9 cellular contexts compared by ENCODE assay signal in genomic region chr3:51670053-51670666, GRCh38. TPM values are rescaled to one million over a fixed set of nuclear protein-coding genes. Genes with fewer than 3 reads are reported as not detected.
DNase-seq lines count a peak whose midpoint lies in the region; ATAC-seq and TF ChIP-seq lines count a peak whose summit lies in the region.
"Had no signal": no experiment of that assay in that cellular context is flagged by ENCODE, and none has a peak within 500 bp of the region (broad histone marks: within the 10 kb centered on the region; RNA-seq: fewer than 3 reads in every experiment).

No MANE protein-coding gene starts in this region.

- intact Hi-C loops in A673 (cut with micrococcal nuclease; ENCODE audit: unreplicated experiment) = no loop called here

- no peaks in the 10 kb centered on the region for H3K9me3 Mint-ChIP-seq in endodermal cell

- H3K36me3 ChIP-seq in GM23248 (ENCODE audit: low read depth) (no peaks in the 10 kb centered on the region), endodermal cell (ENCODE audit: control insufficient read depth, insufficient read depth, low read length) (peaks cover 10% of the 10 kb centered on the region), rectal smooth muscle tissue (ENCODE audit: control insufficient read depth, insufficient read depth, low read length) (peaks cover 3% of the 10 kb centered on the region), BE2C (no peaks in the 10 kb centered on the region), A673 (ENCODE audit: insufficient read depth, low read length, poor library complexity, severe bottlenecking) (no peaks in the 10 kb centered on the region)

- H3K27ac ChIP-seq in GM23248 (peak overlapping the region; percentile 39; the same call in 1 of the 2 replicates), RWPE1 (peak overlapping the region; percentile 95), endodermal cell (ENCODE audit: low read depth, low read length) (no peak overlapping the region), rectal smooth muscle tissue (ENCODE audit: low read depth, low read length) (no peak overlapping the region), A673 (ENCODE audit: low read depth, low read length, poor library complexity, severe bottlenecking) (no peak overlapping the region)

- peak overlapping the region; percentile 72 for H3K4me3 Mint-ChIP-seq in endodermal cell

- no peaks in the 10 kb centered on the region for H3K27me3 ChIP-seq in GM23248 (replicated peaks; ENCODE audit: insufficient read depth)
- no peaks in the 10 kb centered on the region for H3K27me3 ChIP-seq in endodermal cell (ENCODE audit: control insufficient read depth, insufficient read depth, low read length, poor library complexity, severe bottlenecking)
- H3K27me3 ChIP-seq in rectal smooth muscle tissue (ENCODE audit: control insufficient read depth, insufficient read depth, low read length) = no peaks in the 10 kb centered on the region
- no peaks in the 10 kb centered on the region for H3K27me3 ChIP-seq in BE2C
- H3K27me3 ChIP-seq in A673 (replicated peaks; ENCODE audit: insufficient read depth, low read depth, low read length, poor library complexity) = no peaks in the 10 kb centered on the region

- POLR2A ChIA-PET in RWPE1 (lab: Yijun Ruan, JAX; ENCODE audit: low non-redundant PET) (interaction anchor here (0.7 kb wide), 1 partner anchor 1274 kb away, joined by 3 read pairs; no protein-coding TSS in a partner anchor), A673 (lab: Charles Lee; ENCODE audit: low non-redundant PET) (no interaction called here)

- H3K9me3 ChIP-seq in GM23248 (ENCODE audit: low read depth) (no peaks in the 10 kb centered on the region), endodermal cell (ENCODE audit: control insufficient read depth, low read length) (no peaks in the 10 kb centered on the region), BE2C (no peaks in the 10 kb centered on the region), A673 (ENCODE audit: low read depth, low read length, poor library complexity, severe bottlenecking) (no peaks in the 10 kb centered on the region)

- peaks cover 18% of the 10 kb centered on the region for H3K79me2 ChIP-seq in GM23248 (ENCODE audit: insufficient read depth)

- no peak overlapping the region for H3K4me2 ChIP-seq in GM23248 (ENCODE audit: unreplicated experiment)

- BruUV-seq in A673 (replicated peaks; lab: Mats Ljungman, UMichigan) = no TSS peak

- no peak for ATAC-seq in HG03095 (IDR thresholded peaks at IDR 0.05; ENCODE audit: unreplicated experiment)

- in situ Hi-C loops in GM23248 (cut with MboI) = no loop called here

- CTCF ChIA-PET in RWPE1 (lab: Yijun Ruan, JAX) = interaction anchor here (0.5 to 3.5 kb wide), 6 partner anchors 12 to 169 kb away, joined by 4 to 10 read pairs (median 4); no protein-coding TSS in a partner anchor
- CTCF ChIA-PET in A673 (lab: Charles Lee) = interaction anchor here (0.5 to 2.1 kb wide), 2 partner anchors 168 to 1406 kb away, joined by 4 to 12 read pairs; no protein-coding TSS in a partner anchor

- H3K36me3 Mint-ChIP-seq in endodermal cell (ENCODE audit: low read depth) = peaks cover 1% of the 10 kb centered on the region

- H4K20me1 ChIP-seq in GM23248 (ENCODE audit: insufficient read depth) = no peaks in the 10 kb centered on the region

- peaks cover 37% of the 10 kb centered on the region for H3K4me1 Mint-ChIP-seq in endodermal cell

- 82 to 84% methylated on average over 11 of the region's 11 CpGs for WGBS in GM23248 (ENCODE audit: low coverage in 1 of 2, low lambda C conversion rate in 2 of 2, missing lambda C conversion rate in 2 of 2), 2 experiments
- WGBS in endodermal cell (ENCODE audit: insufficient coverage in 1 of 2, insufficient read length in 1 of 2), 2 experiments = 92 to 95% methylated on average over 3 to 11 of the region's 11 CpGs

- H3K9me2 ChIP-seq in GM23248 (ENCODE audit: insufficient read depth) = no peaks in the 10 kb centered on the region

- peaks cover 13% of the 10 kb centered on the region for H3K4me1 ChIP-seq in GM23248 (ENCODE audit: insufficient read depth)
- H3K4me1 ChIP-seq in endodermal cell (ENCODE audit: control insufficient read depth, insufficient read depth, low read length) = no peaks in the 10 kb centered on the region
- peaks cover 11% of the 10 kb centered on the region for H3K4me1 ChIP-seq in rectal smooth muscle tissue (ENCODE audit: control insufficient read depth, insufficient read depth, low read length)
- no peaks in the 10 kb centered on the region for H3K4me1 ChIP-seq in BE2C
- peaks cover 9% of the 10 kb centered on the region for H3K4me1 ChIP-seq in A673 (ENCODE audit: insufficient read depth, low read length, poor library complexity, severe bottlenecking)

- DNase-seq in GM23248 (no peak), RWPE1 (ENCODE audit: low spot score) (no peak), endodermal cell (no peak), BE2C (no peak), A673 (ENCODE audit: low spot score) (no peak), GM19238 (ENCODE audit: insufficient read length, low spot score) (no peak)
- DNase-seq: NCI-H2029 treated with DMSO at 0.1 percent for 48 hours had no signal

- no peak for TF ChIP-seq CTCF in RWPE1 (conservative IDR thresholded peaks at IDR 0.05; ENCODE audit: low read depth)
- TF ChIP-seq CTCF in endodermal cell (conservative IDR thresholded peaks at IDR 0.05) = no peak
- TF ChIP-seq CTCF in BE2C (IDR thresholded peaks at IDR 0.05; ENCODE audit: low read depth, low read length) = no peak
- no peak for TF ChIP-seq CTCF in A673 (conservative IDR thresholded peaks at IDR 0.05; ENCODE audit: low read depth, low read length)

- no peak overlapping the region for H3K27ac Mint-ChIP-seq in endodermal cell

- H3K27me3 Mint-ChIP-seq in endodermal cell (ENCODE audit: insufficient read depth) = no peaks in the 10 kb centered on the region

- peaks cover 35% of the 10 kb centered on the region for H3F3A ChIP-seq in GM23248 (ENCODE audit: insufficient read depth)

- H2AFZ ChIP-seq in GM23248 = no peak overlapping the region

- no peak overlapping the region for H3K4me3 ChIP-seq in GM23248
- H3K4me3 ChIP-seq in endodermal cell (ENCODE audit: low read length) = peak overlapping the region; percentile 86
- H3K4me3 ChIP-seq in rectal smooth muscle tissue (ENCODE audit: low read length) = peak overlapping the region; percentile 90
- no peak overlapping the region; the same call in 1 of the 2 replicates for H3K4me3 ChIP-seq in BE2C (ENCODE audit: low read depth, low read length)
- no peak overlapping the region for H3K4me3 ChIP-seq in A673 (ENCODE audit: low read depth, low read length, poor library complexity, severe bottlenecking)

- H3K9ac ChIP-seq in GM23248 = no peak overlapping the region
- H3K9ac ChIP-seq in endodermal cell (ENCODE audit: extremely low read depth, low read length, poor library complexity, severe bottlenecking) = peak overlapping the region; percentile 61
- H3K9ac ChIP-seq in rectal smooth muscle tissue (ENCODE audit: low read length) = no peak overlapping the region

RNA-seq across cellular contexts. Expression of gene TEX264, which starts 0.9 kb away (rescaled TPM):
- total RNA-seq in GM23248 (2014; rRNA removed; shearing (Covaris generic)) = 77.9 and 89.8 TPM in 2 replicates
- polyA plus RNA-seq in GM23248 (2016; fragmentation: Nextera tagmentation; extraction: Ambion mirVana) = 66.7 and 74.9 TPM in 2 replicates
- total RNA-seq in endodermal cell = 10 to 100 TPM; 21.1 to 24.9 TPM
- polyA plus RNA-seq in endodermal cell (2013, experiment 1 of 2) = 17.6 TPM
- polyA plus RNA-seq in endodermal cell (2013, experiment 2 of 2) = 12.9 TPM
- polyA plus RNA-seq in BE2C (2012; ENCODE audit: insufficient read depth, insufficient read length, low read depth) = 51.9 TPM
- 21.4 and 23.0 TPM in 2 replicates for total RNA-seq in A673 (2021)

RNA-seq across cellular contexts. Expression of gene GRM2, which starts 36.7 kb away (rescaled TPM):
- 1.1 TPM in 1 of 2 replicates, not detected in the other for total RNA-seq in GM23248 (2014; rRNA removed; shearing (Covaris generic))
- polyA plus RNA-seq in GM23248 (2016; fragmentation: Nextera tagmentation; extraction: Ambion mirVana) = not detected in 2 replicates
- 1 to 10 TPM; 3.9 to 7.4 TPM for total RNA-seq in endodermal cell
- polyA plus RNA-seq in endodermal cell (2013, experiment 1 of 2) = 6.0 TPM
- 4.7 TPM for polyA plus RNA-seq in endodermal cell (2013, experiment 2 of 2)
- polyA plus RNA-seq in BE2C (2012; ENCODE audit: insufficient read depth, insufficient read length, low read depth) = 1.3 TPM
- total RNA-seq in A673 (2021) = 2.9 and 5.6 TPM in 2 replicates

Comparison
In these comparisons a context has a peak if more than half of its experiments do, and no peak if none do; other contexts are left out.
1. H3K27ac ChIP-seq: peak in GM23248 (single experiment) and RWPE1 (single experiment); none in endodermal cell (single experiment), rectal smooth muscle tissue (single experiment) and A673 (single experiment).
2. H3K4me3 ChIP-seq: peak in endodermal cell (single experiment) and rectal smooth muscle tissue (single experiment); none in GM23248 (single experiment), BE2C (single experiment) and A673 (single experiment).